8 cellular contexts compared by ENCODE assay signal in genomic region chr16:89561195-89562026, GRCh38. TPM values are rescaled to one million over a fixed set of nuclear protein-coding genes. Genes with fewer than 3 reads are reported as not detected.
DNase-seq lines count a peak whose midpoint lies in the region; ATAC-seq and TF ChIP-seq lines count a peak whose summit lies in the region.

No MANE protein-coding gene starts in this region.

- in situ Hi-C loops in brain microvascular endothelial cell (cut with HindIII; ENCODE audit: low pct_ligation_motif_present, low sequenced_read_pairs) = no loop called here

- TF ChIP-seq CTCF in brain microvascular endothelial cell (IDR thresholded peaks at IDR 0.05; ENCODE audit: low read depth, low read length, missing control alignments) = no peak

- H3K36me3 ChIP-seq in brain microvascular endothelial cell (replicated peaks) (peaks cover 47% of the 10 kb centered on the region), mesodermal cell (ENCODE audit: control insufficient read depth, insufficient read depth, low read length) (peaks cover 53% of the 10 kb centered on the region)

- H3K4me1 Mint-ChIP-seq in stimulated activated naive CD8-positive, alpha-beta T cell treated with anti-CD3 and anti-CD28 coated beads, Interleukin-15, Interleukin-2, amounts not matched to agents 100 ng/mL and 50 ng/mL, for 24 hours (ENCODE audit: low read depth) = peaks cover 67% of the 10 kb centered on the region

- H3K4me3 ChIP-seq in brain microvascular endothelial cell (ENCODE audit: low read depth, low read length) (peak overlapping the region; percentile 86), mesodermal cell (ENCODE audit: extremely low read depth, insufficient read depth, low read length, poor library complexity, severe bottlenecking) (peak overlapping the region; percentile 84)

- no peaks in the 10 kb centered on the region for H3K9me3 ChIP-seq in mesodermal cell (ENCODE audit: control insufficient read depth, low read length)

- peak overlapping the region; percentile 99 for H3K4me3 Mint-ChIP-seq in stimulated activated naive CD8-positive, alpha-beta T cell treated with anti-CD3 and anti-CD28 coated beads, Interleukin-15, Interleukin-2, amounts not matched to agents 100 ng/mL and 50 ng/mL, for 24 hours

- WGBS in mesodermal cell (ENCODE audit: insufficient coverage in 2 of 2), 2 experiments = 4 to 6% methylated on average over 53 to 54 of the region's 55 CpGs

- peak overlapping the region; percentile 98 for H3K27ac ChIP-seq in brain microvascular endothelial cell
- peak overlapping the region; percentile 97 for H3K27ac ChIP-seq in mesodermal cell (ENCODE audit: low read depth, low read length, severe bottlenecking)

- peaks cover 50% of the 10 kb centered on the region for H3K36me3 Mint-ChIP-seq in stimulated activated naive CD8-positive, alpha-beta T cell treated with anti-CD3 and anti-CD28 coated beads, Interleukin-15, Interleukin-2, amounts not matched to agents 100 ng/mL and 50 ng/mL, for 24 hours (ENCODE audit: low read depth)

- H3K27me3 Mint-ChIP-seq in stimulated activated naive CD8-positive, alpha-beta T cell treated with anti-CD3 and anti-CD28 coated beads, Interleukin-15, Interleukin-2, amounts not matched to agents 100 ng/mL and 50 ng/mL, for 24 hours = no peaks in the 10 kb centered on the region

- DNase-seq in stimulated activated naive CD8-positive, alpha-beta T cell treated with anti-CD3 and anti-CD28 coated beads, Interleukin-15, Interleukin-2, amounts not matched to agents 100 U/mL and 50 U/mL, for 24 hours = no peak
- DNase-seq in brain microvascular endothelial cell (no peak), EL (no peak), NCI-H526 treated with DMSO at 0.1 percent for 48 hours (lab: John Stamatoyannopoulos, UW) (no peak), NCI-H2029 treated with DMSO at 0.1 percent for 48 hours (lab: John Stamatoyannopoulos, UW) (no peak)

- no peak for ATAC-seq in stimulated activated naive CD8-positive, alpha-beta T cell treated with anti-CD3 and anti-CD28 coated beads, Interleukin-15, Interleukin-2, amounts not matched to agents 100 U/mL and 50 U/mL, for 24 hours
- ATAC-seq in HG03565 (IDR thresholded peaks at IDR 0.05; ENCODE audit: unreplicated experiment) = no peak

- H3K27ac Mint-ChIP-seq in stimulated activated naive CD8-positive, alpha-beta T cell treated with anti-CD3 and anti-CD28 coated beads, Interleukin-15, Interleukin-2, amounts not matched to agents 100 ng/mL and 50 ng/mL, for 24 hours = peak overlapping the region; percentile 92

- H3K4me1 ChIP-seq in mesodermal cell (ENCODE audit: control insufficient read depth, insufficient read depth, low read length, poor library complexity, severe bottlenecking) = peaks cover 23% of the 10 kb centered on the region

- H3K27me3 ChIP-seq in brain microvascular endothelial cell (replicated peaks) = no peaks in the 10 kb centered on the region

- H3K9me3 Mint-ChIP-seq in stimulated activated naive CD8-positive, alpha-beta T cell treated with anti-CD3 and anti-CD28 coated beads, Interleukin-15, Interleukin-2, amounts not matched to agents 100 ng/mL and 50 ng/mL, for 24 hours = no peaks in the 10 kb centered on the region

RNA-seq across cellular contexts. Expression of gene RPL13, which starts 0.9 kb away (rescaled TPM):
- polyA plus RNA-seq in mesodermal cell (2013, experiment 1 of 2) = 2,999 TPM
- polyA plus RNA-seq in mesodermal cell (2013, experiment 2 of 2) = 2,572 TPM

RNA-seq across cellular contexts. Expression of gene CPNE7, which starts 14.1 kb away (rescaled TPM):
- 5.1 TPM for polyA plus RNA-seq in mesodermal cell (2013, experiment 1 of 2)
- 6.1 TPM for polyA plus RNA-seq in mesodermal cell (2013, experiment 2 of 2)

RNA-seq across cellular contexts. Expression of gene DPEP1, which starts 52.0 kb away (rescaled TPM):
- polyA plus RNA-seq in mesodermal cell (2013, experiment 1 of 2) = 0.33 TPM
- not detected for polyA plus RNA-seq in mesodermal cell (2013, experiment 2 of 2)

RNA-seq across cellular contexts. Expression of gene SPG7, which starts 53.2 kb away (rescaled TPM):
- polyA plus RNA-seq in mesodermal cell (2013, experiment 1 of 2) = 60.7 TPM
- 50.7 TPM for polyA plus RNA-seq in mesodermal cell (2013, experiment 2 of 2)
